Comparison of ENCODE assay signal across 7 cellular contexts in the genomic region with DNA sequence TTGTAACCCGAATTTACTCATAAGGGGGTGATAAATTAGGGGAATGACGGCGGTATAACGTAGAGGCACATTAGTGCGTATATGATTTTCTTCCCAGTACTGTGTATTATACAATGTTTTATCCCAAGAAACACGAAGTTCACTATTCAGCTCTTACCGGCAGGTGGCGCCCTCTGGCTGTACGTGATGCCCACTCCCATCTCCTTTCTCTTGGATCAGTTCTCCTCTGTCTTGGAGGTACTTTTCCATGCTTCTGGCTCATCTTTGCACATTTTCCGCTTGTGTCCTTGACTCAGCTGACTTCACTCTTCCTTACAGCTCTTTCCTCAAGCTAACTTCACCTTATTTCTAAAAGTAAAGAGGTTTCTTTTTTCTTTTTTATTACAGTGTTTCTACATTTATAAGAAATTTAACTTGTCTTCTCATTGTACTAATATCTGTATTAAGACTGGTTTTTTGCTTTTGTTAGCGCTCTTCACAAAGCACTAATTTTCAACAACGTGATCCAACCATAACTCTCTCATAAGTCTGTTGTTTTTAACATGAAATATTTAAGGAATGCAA. TPM values are rescaled to one million over a fixed set of nuclear protein-coding genes. Genes with fewer than 3 reads are reported as not detected.
DNase-seq lines count a peak whose midpoint lies in the region; ATAC-seq, FAIRE-seq and TF ChIP-seq lines count a peak whose summit lies in the region.

No MANE protein-coding gene starts in this region.

- no peaks in the 10 kb centered on the region for H3K9me3 ChIP-seq in adrenal gland (replicated peaks in 1 of 3)

- peaks cover 3 to 5% (median 4%) of the 10 kb centered on the region in 3 donors for H3K9me3 Mint-ChIP-seq in T-cell

- H3K27me3 ChIP-seq in adrenal gland, result no peaks in the 10 kb centered on the region

- peaks cover 8 to 11% of the 10 kb centered on the region in 2 donors for H3K27me3 Mint-ChIP-seq in T-cell

- H3K36me3 ChIP-seq in adrenal gland (replicated peaks in 1 of 2), result no peaks in the 10 kb centered on the region

- peak; percentile 77 for FAIRE-seq in GM12892 (lab: Jason Lieb, UNC)

- peaks cover 4 to 6% (median 4%) of the 10 kb centered on the region in 3 donors for H3K4me1 Mint-ChIP-seq in T-cell

- WGBS in adrenal gland, 4 donors, result 6 to 7% (median 6%) methylated on average over 12 of the region's 12 CpGs

- no peak overlapping the region for H3K4me3 ChIP-seq in adrenal gland
- H3K4me3 ChIP-seq in retinal pigment epithelial cell (ENCODE audit: low read length), result no peak overlapping the region

- peak; percentile 48 to 61 (median 56) for ATAC-seq in T-cell (replicated peaks in 1 of 4)
- ATAC-seq in left ventricle myocardium superior, result peak; percentile 90
- ATAC-seq in HG03039 (IDR thresholded peaks at IDR 0.05; ENCODE audit: unreplicated experiment), result no peak

- CTCF ChIA-PET in T-cell (lab: Charles Lee), result interaction anchor here (0.5 to 1.5 kb wide), 6 partner anchors 10 to 235 kb away, joined by 3 to 4 read pairs (median 3); no protein-coding TSS in a partner anchor

- peaks cover 0 to 4% of the 10 kb centered on the region in 2 donors for H3K4me1 ChIP-seq in adrenal gland (replicated peaks in 1 of 2)

- no peak overlapping the region for H3K4me3 Mint-ChIP-seq in T-cell

- TF ChIP-seq CTCF in adrenal gland (IDR thresholded peaks at IDR 0.05) (peak; percentile 82 to 93 (median 89)), retinal pigment epithelial cell (conservative IDR thresholded peaks at IDR 0.05; ENCODE audit: low read depth, low read length) (peak; percentile 84)

- POLR2A ChIA-PET in T-cell (lab: Charles Lee), result no interaction called here

- TF ChIP-seq POLR2A in GM12892 (IDR thresholded peaks at IDR 0.05; ENCODE audit: low read depth, low read length) (no peak), adrenal gland (IDR thresholded peaks at IDR 0.05) (no peak)

- peaks cover 4% of the 10 kb centered on the region for H3K36me3 Mint-ChIP-seq in T-cell

- intact Hi-C loops in adrenal gland (cut with DNase I) (loop anchor here in 1 of 2 donors (2.0 kb wide), 1 partner anchor 96 kb away; no protein-coding TSS in a partner anchor), left ventricle myocardium superior (cut with micrococcal nuclease) (loop anchor here (2.0 kb wide), 1 partner anchor 98 kb away; no protein-coding TSS in a partner anchor)

- DNase-seq in GM12892 (ENCODE audit: insufficient read length), result no peak
- DNase-seq in NCI-H1105 treated with DMSO at 0.1 percent for 48 hours (lab: John Stamatoyannopoulos, UW), result peak; percentile 76
- peak; percentile 23 to 76 (median 58) for DNase-seq in T-cell
- peak; percentile 70 to 96 (median 88) for DNase-seq in adrenal gland
- peak; percentile 90 for DNase-seq in left ventricle myocardium superior
- DNase-seq in retinal pigment epithelial cell (ENCODE audit: low read depth), result peak; percentile 26

- H3K27ac ChIP-seq in adrenal gland, result no peak overlapping the region

- peak overlapping the region in 1 of 2 donors; percentile 41 for H3K27ac Mint-ChIP-seq in T-cell

RNA-seq across cellular contexts. Expression of gene TMEM176B, which starts 21.3 kb away (rescaled TPM):
- not detected for polyA plus RNA-seq in GM12892 (2012; ENCODE audit: missing spikeins)
- total RNA-seq in T-cell (under 1 TPM in 4 of 5 donors, not detected in 1; 0.30 to 0.92 (median 0.63) TPM), adrenal gland (10 to 100 TPM; 17.5 to 99.1 (median 44.0) TPM), left ventricle myocardium superior (45.2 TPM)
- 10 to 100 TPM; 12.0 to 33.6 (median 12.6) TPM for polyA plus RNA-seq in adrenal gland

RNA-seq across cellular contexts. Expression of gene TMEM176A, which starts 21.7 kb away (rescaled TPM):
- not detected for polyA plus RNA-seq in GM12892 (2012; ENCODE audit: missing spikeins)
- under 1 TPM in 3 of 5 donors, not detected in 2; 0.43 to 0.79 (median 0.73) TPM for total RNA-seq in T-cell
- 10 to 100 TPM; 11.9 to 70.9 (median 29.3) TPM for total RNA-seq in adrenal gland
- 10 to 100 TPM; 14.6 to 46.4 (median 15.7) TPM for polyA plus RNA-seq in adrenal gland
- 30.1 TPM for total RNA-seq in left ventricle myocardium superior

RNA-seq across cellular contexts. Expression of gene GIMAP5, which starts 41.6 kb away (rescaled TPM):
- polyA plus RNA-seq in GM12892 (2012; ENCODE audit: missing spikeins), result 25.7 TPM
- 100 to 1,000 TPM in 3 of 5 donors, 10 to 100 TPM in 2; 82.8 to 271 (median 248) TPM for total RNA-seq in T-cell
- total RNA-seq in adrenal gland, result 10 to 100 TPM in 7 of 8 donors, 1 to 10 TPM in 1; 7.9 to 65.0 (median 19.2) TPM
- polyA plus RNA-seq in adrenal gland, result 10 to 100 TPM; 13.2 to 32.9 (median 29.7) TPM
- 9.8 TPM for total RNA-seq in left ventricle myocardium superior

Comparison
In these comparisons a context has a peak if more than half of its experiments do, and no peak if none do; other contexts are left out.
1. RNA of gene TMEM176B, which starts 21.3 kb away (total RNA-seq): 17.5 to 99.1 TPM in adrenal gland and 45.2 TPM in left ventricle myocardium superior (single experiment); 0.30 to 0.92 TPM in T-cell; every median in the first group is over 4 times any median in the second.
2. RNA of gene TMEM176A, which starts 21.7 kb away (total RNA-seq): 11.9 to 70.9 TPM in adrenal gland and 30.1 TPM in left ventricle myocardium superior (single experiment); 0.43 to 0.79 TPM in T-cell; every median in the first group is over 4 times any median in the second.